22 cellular contexts compared by ENCODE assay signal in genomic region chr9:13361076-13361475, GRCh38.
"Had no signal": no experiment of that assay in that cellular context is flagged by ENCODE, and none has a peak within 500 bp of the region (broad histone marks: within the 10 kb centered on the region; RNA-seq: fewer than 3 reads in every experiment).

No MANE protein-coding gene starts in this region.

- H3K4me3 Mint-ChIP-seq: endodermal cell, naive B cell, nephron progenitor cell had no signal

- H3K27ac ChIP-seq: coronary artery, lower lobe of right lung, neutrophil, ovary, right atrium auricular region, thyroid gland, upper lobe of right lung, vagina had no signal

- H3K4me1 ChIP-seq: left lung, lower lobe of right lung, right atrium auricular region, thyroid gland, upper lobe of right lung had no signal

- H3K4me1 Mint-ChIP-seq: naive B cell, nephron progenitor cell had no signal

- DNase-seq: effector CD4-positive, alpha-beta T cell; endodermal cell; erythroblast; gastrocnemius medialis; islet precursor cell; left lung; lower lobe of right lung; mesenchymal stem cell; naive B cell; nephron progenitor cell; ovary; stimulated activated CD4-positive, alpha-beta T cell treated with anti-CD3 and anti-CD28 coated beads, Interleukin-2, amount 100 ng/mL, for 48 hours; stimulated activated naive CD4-positive, alpha-beta T cell treated with Interleukin-2 at 50 U/mL for 16 hours; thyroid gland; upper lobe of right lung had no signal

- H3K9me3 Mint-ChIP-seq: endodermal cell, naive B cell, nephron progenitor cell had no signal

- H3K9me3 ChIP-seq: gastrocnemius medialis, left lung, lower lobe of right lung, neutrophil, ovary, right atrium auricular region, suprapubic skin, thyroid gland, upper lobe of right lung, vagina had no signal

- H3K27me3 ChIP-seq: gastrocnemius medialis, left lung, neutrophil, ovary, right atrium auricular region, suprapubic skin, thyroid gland, upper lobe of right lung, vagina had no signal

- H3K4me3 ChIP-seq: coronary artery, gastrocnemius medialis, left lung, lower lobe of right lung, ovary, right atrium auricular region, smooth muscle cell, suprapubic skin, thyroid gland, upper lobe of right lung, vagina had no signal

- H3K36me3 ChIP-seq: gastrocnemius medialis, left lung, lower lobe of right lung, neutrophil, ovary, right atrium auricular region, suprapubic skin, thyroid gland, upper lobe of right lung, vagina had no signal

- H3K27me3 Mint-ChIP-seq: naive B cell had no signal

- H3K4me2 ChIP-seq: smooth muscle cell had no signal

- H3K36me3 Mint-ChIP-seq: naive B cell had no signal

- ATAC-seq: gastrocnemius medialis, left lung, lower lobe of right lung, upper lobe of right lung had no signal

- FAIRE-seq: endothelial cell of umbilical vein had no signal

- H3K27ac Mint-ChIP-seq: endodermal cell, naive B cell, nephron progenitor cell had no signal
